Comparison of ENCODE assay signal across 19 cellular contexts in the genomic region with DNA sequence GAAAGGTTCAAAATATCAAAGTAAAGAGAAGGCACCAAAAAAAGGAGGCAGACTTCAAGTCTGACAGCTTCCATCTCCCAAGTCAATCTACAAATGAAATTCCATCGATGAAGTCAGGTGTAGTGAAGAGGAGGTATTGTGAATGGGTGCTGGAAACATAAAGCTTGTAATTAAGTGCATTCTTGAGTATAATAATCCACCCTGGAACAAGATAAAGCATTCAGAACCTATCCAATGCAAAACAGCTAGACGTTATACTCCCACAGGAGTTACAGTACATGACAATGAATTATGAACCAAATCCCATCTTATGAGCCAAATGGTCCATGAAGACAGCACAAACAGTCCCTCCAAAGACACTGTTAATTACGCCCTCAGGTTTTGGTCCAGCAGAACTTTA.
"Had no signal": no experiment of that assay in that cellular context is flagged by ENCODE, and none has a peak within 500 bp of the region (broad histone marks: within the 10 kb centered on the region; RNA-seq: fewer than 3 reads in every experiment).

No MANE protein-coding gene starts in this region.

- H3K9me3 ChIP-seq: pancreas, thoracic aorta had no signal

- ATAC-seq: activated CD4-positive, alpha-beta T cell treated with anti-CD3 and anti-CD28 coated beads for 36 hours; effector memory CD8-positive, alpha-beta T cell; esophagus mucosa; left ventricle myocardium superior; naive thymus-derived CD8-positive, alpha-beta T cell; pancreas; right cardiac atrium had no signal

- DNase-seq: activated CD4-positive, alpha-beta T cell treated with anti-CD3 and anti-CD28 coated beads for 36 hours; activated CD4-positive, alpha-beta T cell treated with anti-CD3 and anti-CD28 coated beads, Interleukin-2, amount 50 U/mL, for 4 hours; activated naive CD4-positive, alpha-beta T cell treated with Interleukin-2 at 50 U/mL for 16 hours; activated naive CD8-positive, alpha-beta T cell treated with anti-CD3 and anti-CD28 coated beads for 36 hours; activated T-cell treated with anti-CD3 and anti-CD28 coated beads, Interleukin-2, amount 50 U/mL, for 48 hours; effector memory CD8-positive, alpha-beta T cell; foreskin melanocyte; immature natural killer cell; left ventricle myocardium superior; mammary epithelial cell; naive thymus-derived CD8-positive, alpha-beta T cell; pancreas; right cardiac atrium; stimulated activated CD4-positive, alpha-beta T cell treated with anti-CD3 and anti-CD28 coated beads, Interleukin-4, amount 100 ng/mL, for 24 hours; stimulated activated naive CD4-positive, alpha-beta T cell treated with Interleukin-2 at 50 U/mL for 16 hours; T-helper 9 cell had no signal

- H3K4me1 ChIP-seq: pancreas had no signal

- H3K4me3 ChIP-seq: hepatocyte, pancreas, thoracic aorta had no signal

- H3K27ac ChIP-seq: hepatocyte, pancreas, thoracic aorta had no signal

- H3K36me3 ChIP-seq: pancreas, thoracic aorta had no signal
